21 cellular contexts compared by ENCODE assay signal in genomic region chr7:122438492-122438891, GRCh38.
"Had no signal": no experiment of that assay in that cellular context is flagged by ENCODE, and none has a peak within 500 bp of the region (broad histone marks: within the 10 kb centered on the region; RNA-seq: fewer than 3 reads in every experiment).

No MANE protein-coding gene starts in this region.

- H3K27me3 ChIP-seq: foreskin keratinocyte, neutrophil, pancreas, upper lobe of left lung had no signal

- H3K9me3 ChIP-seq: mucosa of descending colon, neutrophil, pancreas, thoracic aorta, upper lobe of left lung had no signal

- H3K27ac Mint-ChIP-seq: activated CD4-positive, alpha-beta T cell treated with anti-CD3 and anti-CD28 coated beads, Interleukin-2, amount 10 ng/mL, durations not matched to agents 24 days and 14 days; activated CD8-positive, alpha-beta T cell treated with anti-CD3 and anti-CD28 coated beads for 36 hours; activated naive CD8-positive, alpha-beta T cell treated with anti-CD3 and anti-CD28 coated beads for 36 hours; activated T-helper 17 cell treated with anti-CD3 and anti-CD28 coated beads, Interleukin-2, amount 50 U/mL, for 72 hours; memory B cell; naive B cell; stimulated activated effector memory CD8-positive, alpha-beta T cell treated with anti-CD3 and anti-CD28 coated beads, Interleukin-12 subunit alpha, Interleukin-12 subunit beta, amount 100 ng/mL, for 72 hours had no signal

- DNase-seq: activated CD4-positive, alpha-beta T cell treated with anti-CD3 and anti-CD28 coated beads, Interleukin-2, amount 10 ng/mL, durations not matched to agents 24 days and 14 days; activated CD8-positive, alpha-beta T cell treated with anti-CD3 and anti-CD28 coated beads for 36 hours; activated naive CD4-positive, alpha-beta T cell; activated naive CD8-positive, alpha-beta T cell treated with anti-CD3 and anti-CD28 coated beads for 36 hours; activated T-cell treated with anti-CD3 and anti-CD28 coated beads, Interleukin-2, amount 50 U/mL, for 1 hour; amniotic stem cell; foreskin keratinocyte; mucosa of descending colon; naive B cell; pancreas; stimulated activated CD4-positive, alpha-beta T cell treated with anti-CD3 and anti-CD28 coated beads, Interleukin-4, amount 100 ng/mL, for 24 hours; T-helper 1 cell; T1000; upper lobe of left lung had no signal

- H3K4me3 ChIP-seq: mucosa of descending colon, pancreas, smooth muscle cell, thoracic aorta, upper lobe of left lung had no signal

- H3K36me3 Mint-ChIP-seq: activated naive CD8-positive, alpha-beta T cell treated with anti-CD3 and anti-CD28 coated beads for 36 hours; memory B cell; naive B cell; stimulated activated effector memory CD8-positive, alpha-beta T cell treated with anti-CD3 and anti-CD28 coated beads, Interleukin-12 subunit alpha, Interleukin-12 subunit beta, amount 100 ng/mL, for 72 hours had no signal

- H3K27me3 Mint-ChIP-seq: activated CD4-positive, alpha-beta T cell treated with anti-CD3 and anti-CD28 coated beads, Interleukin-2, amount 10 ng/mL, durations not matched to agents 24 days and 14 days; activated CD8-positive, alpha-beta T cell treated with anti-CD3 and anti-CD28 coated beads for 36 hours; activated naive CD8-positive, alpha-beta T cell treated with anti-CD3 and anti-CD28 coated beads for 36 hours; activated T-helper 17 cell treated with anti-CD3 and anti-CD28 coated beads, Interleukin-2, amount 50 U/mL, for 72 hours; memory B cell; naive B cell had no signal

- H3K4me1 ChIP-seq: foreskin keratinocyte, pancreas, upper lobe of left lung had no signal

- H3K9me3 Mint-ChIP-seq: activated CD4-positive, alpha-beta T cell treated with anti-CD3 and anti-CD28 coated beads, Interleukin-2, amount 10 ng/mL, durations not matched to agents 24 days and 14 days; activated naive CD8-positive, alpha-beta T cell treated with anti-CD3 and anti-CD28 coated beads for 36 hours; activated T-helper 17 cell treated with anti-CD3 and anti-CD28 coated beads, Interleukin-2, amount 50 U/mL, for 72 hours; memory B cell had no signal

- ATAC-seq: activated CD8-positive, alpha-beta T cell treated with anti-CD3 and anti-CD28 coated beads for 36 hours; activated T-helper 17 cell treated with anti-CD3 and anti-CD28 coated beads, Interleukin-2, amount 50 U/mL, for 72 hours; foreskin keratinocyte; mucosa of descending colon; pancreas; sciatic nerve; stimulated activated effector memory CD8-positive, alpha-beta T cell treated with anti-CD3 and anti-CD28 coated beads, Interleukin-12 subunit alpha, Interleukin-12 subunit beta, amount 100 ng/mL, for 72 hours had no signal

- H3K4me1 Mint-ChIP-seq: activated CD4-positive, alpha-beta T cell treated with anti-CD3 and anti-CD28 coated beads, Interleukin-2, amount 10 ng/mL, durations not matched to agents 24 days and 14 days; activated naive CD8-positive, alpha-beta T cell treated with anti-CD3 and anti-CD28 coated beads for 36 hours; activated T-helper 17 cell treated with anti-CD3 and anti-CD28 coated beads, Interleukin-2, amount 50 U/mL, for 72 hours; memory B cell; naive B cell; stimulated activated effector memory CD8-positive, alpha-beta T cell treated with anti-CD3 and anti-CD28 coated beads, Interleukin-12 subunit alpha, Interleukin-12 subunit beta, amount 100 ng/mL, for 72 hours had no signal

- H3K36me3 ChIP-seq: neutrophil, pancreas, thoracic aorta, upper lobe of left lung had no signal

- H3K4me3 Mint-ChIP-seq: activated CD4-positive, alpha-beta T cell treated with anti-CD3 and anti-CD28 coated beads, Interleukin-2, amount 10 ng/mL, durations not matched to agents 24 days and 14 days; activated CD8-positive, alpha-beta T cell treated with anti-CD3 and anti-CD28 coated beads for 36 hours; activated naive CD8-positive, alpha-beta T cell treated with anti-CD3 and anti-CD28 coated beads for 36 hours; activated T-helper 17 cell treated with anti-CD3 and anti-CD28 coated beads, Interleukin-2, amount 50 U/mL, for 72 hours; memory B cell; naive B cell; stimulated activated effector memory CD8-positive, alpha-beta T cell treated with anti-CD3 and anti-CD28 coated beads, Interleukin-12 subunit alpha, Interleukin-12 subunit beta, amount 100 ng/mL, for 72 hours had no signal

- H3K27ac ChIP-seq: foreskin keratinocyte, neutrophil, pancreas, thoracic aorta, upper lobe of left lung had no signal
